ENCODE assay signal across 15 cellular contexts in genomic region chr20:37201827-37202162, GRCh38. TPM values are rescaled to one million over a fixed set of nuclear protein-coding genes. Genes with fewer than 3 reads are reported as not detected.
A peak's percentile ranks its signal among the peaks of the same experiment; 100 is the strongest.
DNase-seq lines count a peak whose midpoint lies in the region; ATAC-seq and TF ChIP-seq lines count a peak whose summit lies in the region.
"Had no signal": no experiment of that assay in that cellular context is flagged by ENCODE, and none has a peak within 500 bp of the region (broad histone marks: within the 10 kb centered on the region; RNA-seq: fewer than 3 reads in every experiment).

No MANE protein-coding gene starts in this region.

- WGBS in hepatocyte (ENCODE audit: low lambda C conversion rate, missing lambda C conversion rate): 68% methylated on average over 2 of the region's 2 CpGs
- WGBS in suprapubic skin: 62% methylated on average over 2 of the region's 2 CpGs

- intact Hi-C loops in ascending aorta (cut with DNase I): loop anchor here (1.0 to 5.0 kb wide), 2 partner anchors 27 to 331 kb away; no protein-coding TSS in a partner anchor

- no peak for DNase-seq in GM23338 (ENCODE audit: low spot score)
- no peak for DNase-seq in ascending aorta (ENCODE audit: low spot score in 2 of 2)
- DNase-seq in hepatocyte (ENCODE audit: low spot score): no peak
- DNase-seq in suprapubic skin (ENCODE audit: low spot score in 2 of 2): no peak
- no peak for DNase-seq in activated naive CD4-positive, alpha-beta T cell treated with anti-CD3 and anti-CD28 coated beads, Interleukin-2, amount 50 U/mL, for 72 hours (ENCODE audit: low spot score in 2 of 2)
- no peak for DNase-seq in RWPE1 (ENCODE audit: low spot score)
- no peak for DNase-seq in NAMALWA (ENCODE audit: low spot score)
- no peak for DNase-seq in HuH-7.5 (ENCODE audit: low spot score)
- DNase-seq: left cardiac atrium, NCI-H2029 treated with DMSO at 0.1 percent for 48 hours, NCI-H774 had no signal

- no peak for TF ChIP-seq CTCF in GM23338 (conservative IDR thresholded peaks at IDR 0.05; ENCODE audit: low read depth in 2 of 2)
- TF ChIP-seq CTCF in ascending aorta (IDR thresholded peaks at IDR 0.05): no peak
- TF ChIP-seq CTCF in hepatocyte (IDR thresholded peaks at IDR 0.05; ENCODE audit: poor library complexity): no peak
- TF ChIP-seq CTCF in suprapubic skin (IDR thresholded peaks at IDR 0.05): no peak
- no peak for TF ChIP-seq CTCF in RWPE1 (conservative IDR thresholded peaks at IDR 0.05; ENCODE audit: low read depth)

- H3K27me3 ChIP-seq in GM23338 (ENCODE audit: insufficient read depth): no peaks in the 10 kb centered on the region
- no peaks in the 10 kb centered on the region for H3K27me3 ChIP-seq in ascending aorta
- no peaks in the 10 kb centered on the region for H3K27me3 ChIP-seq in hepatocyte
- no peaks in the 10 kb centered on the region for H3K27me3 ChIP-seq in suprapubic skin
- H3K27me3 ChIP-seq: BLaER1 treated with 17β-estradiol and CSF1 and Interleukin-3, amounts not matched to agents 10 nM and 100 nM; heart right ventricle had no signal

- H3K79me2 ChIP-seq in GM23338 (replicated peaks; ENCODE audit: insufficient read depth): peaks cover 55% of the 10 kb centered on the region
- H3K79me2 ChIP-seq in hepatocyte: peaks cover 48% of the 10 kb centered on the region

- CTCF ChIA-PET in RWPE1 (lab: Yijun Ruan, JAX): interaction anchor here (0.6 to 1.0 kb wide), 5 partner anchors 10 to 42 kb away, joined by 3 to 4 read pairs (median 3); no protein-coding TSS in a partner anchor

- ATAC-seq in GM23338: no peak
- no peak for ATAC-seq in activated naive CD4-positive, alpha-beta T cell treated with anti-CD3 and anti-CD28 coated beads, Interleukin-2, amount 50 U/mL, for 72 hours
- ATAC-seq: Right ventricle myocardium inferior had no signal

- no peak overlapping the region for H3K4me3 Mint-ChIP-seq in GM23338
- H3K4me3 Mint-ChIP-seq: nephron had no signal

- TF ChIP-seq POLR2A in suprapubic skin (IDR thresholded peaks at IDR 0.05): no peak

- H3K4me1 ChIP-seq in GM23338 (ENCODE audit: insufficient read depth) (no peaks in the 10 kb centered on the region), ascending aorta (no peaks in the 10 kb centered on the region), hepatocyte (ENCODE audit: insufficient read depth) (peaks cover 10% of the 10 kb centered on the region), suprapubic skin (peaks cover 16% of the 10 kb centered on the region)
- H3K4me1 ChIP-seq: BLaER1 treated with 17β-estradiol and CSF1 and Interleukin-3, amounts not matched to agents 10 nM and 100 nM had no signal

- H3F3A ChIP-seq in GM23338 (replicated peaks; ENCODE audit: low read depth): peaks cover 17% of the 10 kb centered on the region

- no peaks in the 10 kb centered on the region for H3K9me3 Mint-ChIP-seq in GM23338
- no peaks in the 10 kb centered on the region for H3K9me3 Mint-ChIP-seq in activated naive CD4-positive, alpha-beta T cell treated with anti-CD3 and anti-CD28 coated beads, Interleukin-2, amount 50 U/mL, for 72 hours
- H3K9me3 Mint-ChIP-seq: nephron had no signal

- no peak for TF ChIP-seq EP300 in suprapubic skin (IDR thresholded peaks at IDR 0.05)

- peaks cover 4% of the 10 kb centered on the region; the same call in 1 of the 3 replicates for H3K4me1 Mint-ChIP-seq in GM23338

- H3K36me3 ChIP-seq in GM23338 (ENCODE audit: insufficient read depth): peaks cover 64% of the 10 kb centered on the region
- peaks cover 40 to 65% of the 10 kb centered on the region in 2 donors for H3K36me3 ChIP-seq in ascending aorta
- H3K36me3 ChIP-seq in hepatocyte (replicated peaks; ENCODE audit: insufficient read depth, low read depth): peaks cover 5% of the 10 kb centered on the region
- H3K36me3 ChIP-seq in suprapubic skin: peaks cover 55% of the 10 kb centered on the region

- peak overlapping the region; percentile 18; the same call in 1 of the 2 replicates for H3K27ac ChIP-seq in GM23338 (ENCODE audit: low read depth)
- H3K27ac ChIP-seq in ascending aorta: peak overlapping the region; percentile 15 to 68
- peak overlapping the region; percentile 83 for H3K27ac ChIP-seq in hepatocyte
- H3K27ac ChIP-seq in suprapubic skin: peak overlapping the region; percentile 37
- H3K27ac ChIP-seq in RWPE1: no peak overlapping the region
- H3K27ac ChIP-seq: BLaER1 treated with 17β-estradiol and CSF1 and Interleukin-3, amounts not matched to agents 10 nM and 100 nM had no signal

- H4K20me1 ChIP-seq in GM23338 (replicated peaks; ENCODE audit: insufficient read depth) (peaks cover 46% of the 10 kb centered on the region), hepatocyte (ENCODE audit: insufficient read depth, poor library complexity, severe bottlenecking) (peaks cover 5% of the 10 kb centered on the region)

- H3K27ac Mint-ChIP-seq in GM23338: no peak overlapping the region
- peak overlapping the region in 1 of 2 donors; percentile 14 for H3K27ac Mint-ChIP-seq in activated naive CD4-positive, alpha-beta T cell treated with anti-CD3 and anti-CD28 coated beads, Interleukin-2, amount 50 U/mL, for 72 hours

- POLR2A ChIA-PET in RWPE1 (lab: Yijun Ruan, JAX; ENCODE audit: low non-redundant PET): no interaction called here

- H3K9me2 ChIP-seq in GM23338 (ENCODE audit: insufficient read depth): no peaks in the 10 kb centered on the region
- H3K9me2 ChIP-seq in hepatocyte (replicated peaks; ENCODE audit: insufficient read depth): no peaks in the 10 kb centered on the region

- peaks cover 87% of the 10 kb centered on the region for H3K36me3 Mint-ChIP-seq in GM23338 (ENCODE audit: low read depth)
- H3K36me3 Mint-ChIP-seq in activated naive CD4-positive, alpha-beta T cell treated with anti-CD3 and anti-CD28 coated beads, Interleukin-2, amount 50 U/mL, for 72 hours: peaks cover 24 to 27% of the 10 kb centered on the region in 2 donors

- no peak overlapping the region for H3K4me3 ChIP-seq in GM23338
- peak overlapping the region; percentile 22 to 29 for H3K4me3 ChIP-seq in ascending aorta
- no peak overlapping the region for H3K4me3 ChIP-seq in hepatocyte
- H3K4me3 ChIP-seq in suprapubic skin: no peak overlapping the region
- H3K4me3 ChIP-seq: BLaER1 treated with 17β-estradiol and CSF1 and Interleukin-3, amounts not matched to agents 10 nM and 100 nM; heart right ventricle had no signal

- no peak overlapping the region for H3K4me2 ChIP-seq in GM23338
- H3K4me2 ChIP-seq in hepatocyte: peak overlapping the region; percentile 27
- H3K4me2 ChIP-seq: BLaER1 treated with 17β-estradiol and CSF1 and Interleukin-3, amounts not matched to agents 10 nM and 100 nM had no signal

- H2AFZ ChIP-seq in GM23338 (no peak overlapping the region), hepatocyte (no peak overlapping the region)

- H3K9me3 ChIP-seq in ascending aorta (no peaks in the 10 kb centered on the region), hepatocyte (ENCODE audit: low read depth) (no peaks in the 10 kb centered on the region), suprapubic skin (no peaks in the 10 kb centered on the region)
- H3K9me3 ChIP-seq: BLaER1 treated with 17β-estradiol and CSF1 and Interleukin-3, amounts not matched to agents 10 nM and 100 nM; heart right ventricle had no signal

- peaks cover 3% of the 10 kb centered on the region for H3K27me3 Mint-ChIP-seq in GM23338 (ENCODE audit: insufficient read depth, low read depth, poor library complexity)

TF ChIP-seq in GM23338, 12 proteins besides CTCF, POLR2A, EP300 and RAD21 (continues in another document):
- no peak for TF ChIP-seq NANOG (IDR thresholded peaks at IDR 0.05; ENCODE audit: borderline replicate concordance)
- no peak for TF ChIP-seq ZNF331 (CRISPR knock-in tag; IDR thresholded peaks at IDR 0.05; ENCODE audit: low read depth)
- TF ChIP-seq CREB1 (CRISPR knock-in tag; IDR thresholded peaks at IDR 0.05; ENCODE audit: low read depth): no peak

RNA-seq across cellular contexts. Expression of gene MROH8, which starts 22.4 kb away (rescaled TPM):
- 0.63 TPM in 1 of 2 replicates, not detected in the other for total RNA-seq in GM23338 (2014; rRNA removed; shearing (Covaris generic))
- polyA plus RNA-seq in GM23338 (2016; fragmentation: Nextera tagmentation; extraction: Ambion mirVana): 0.50 and 0.68 TPM in 2 replicates
- not detected for total RNA-seq in ascending aorta
- 1.9 and 3.9 TPM in 2 replicates for total RNA-seq in hepatocyte
- polyA plus RNA-seq in hepatocyte: 3.7 and 4.8 TPM in 2 replicates
- 1 to 10 TPM in 3 of 4 donors, under 1 TPM in 1; 0.83 to 4.7 (median 3.1) TPM for total RNA-seq in suprapubic skin
- total RNA-seq in activated naive CD4-positive, alpha-beta T cell treated with anti-CD3 and anti-CD28 coated beads, Interleukin-2, amount 50 U/mL, for 72 hours: 1 to 10 TPM in 1 of 2 donors, under 1 TPM in 1; 0.27 to 3.3 TPM

RNA-seq across cellular contexts. Expression of gene RPN2, which starts 22.7 kb away (rescaled TPM):
- 267 and 302 TPM in 2 replicates for total RNA-seq in GM23338 (2014; rRNA removed; shearing (Covaris generic))
- 244 TPM in 2 replicates for polyA plus RNA-seq in GM23338 (2016; fragmentation: Nextera tagmentation; extraction: Ambion mirVana)
- 114 TPM for total RNA-seq in ascending aorta
- total RNA-seq in hepatocyte: 325 and 356 TPM in 2 replicates
- polyA plus RNA-seq in hepatocyte: 350 and 368 TPM in 2 replicates
- total RNA-seq in suprapubic skin: 100 to 1,000 TPM in 3 of 4 donors, 10 to 100 TPM in 1; 71.9 to 138 (median 132) TPM
- 100 to 1,000 TPM; 104 to 132 TPM for total RNA-seq in activated naive CD4-positive, alpha-beta T cell treated with anti-CD3 and anti-CD28 coated beads, Interleukin-2, amount 50 U/mL, for 72 hours

RNA-seq across cellular contexts. Expression of gene GHRH, which starts 59.8 kb away (rescaled TPM):
- total RNA-seq in GM23338 (2014; rRNA removed; shearing (Covaris generic)): not detected in 2 replicates
- polyA plus RNA-seq in GM23338 (2016; fragmentation: Nextera tagmentation; extraction: Ambion mirVana) (0.40 TPM in 1 of 2 replicates, not detected in the other), hepatocyte (not detected in 2 replicates)
- total RNA-seq in ascending aorta (not detected), hepatocyte (not detected in 2 replicates), suprapubic skin (not detected)
- total RNA-seq in activated naive CD4-positive, alpha-beta T cell treated with anti-CD3 and anti-CD28 coated beads, Interleukin-2, amount 50 U/mL, for 72 hours: not detected
- total RNA-seq: Right ventricle myocardium inferior had no signal

Comparison
In these comparisons a context has a peak if more than half of its experiments do, and no peak if none do; other contexts are left out.
1. H3K4me3 ChIP-seq: peak in ascending aorta (2 of 2); none in GM23338 (single experiment), hepatocyte (single experiment) and suprapubic skin (single experiment).